8 cellular contexts compared by ENCODE assay signal in genomic region chr3:169041677-169042171, GRCh38.
DNase-seq lines count a peak whose midpoint lies in the region; ATAC-seq, FAIRE-seq and TF ChIP-seq lines count a peak whose summit lies in the region.

No MANE protein-coding gene starts in this region.

- WGBS in upper lobe of left lung, 2 donors: 41 to 51% methylated on average over 5 of the region's 5 CpGs

- no peaks in the 10 kb centered on the region for H3K36me3 ChIP-seq in upper lobe of left lung

- no peaks in the 10 kb centered on the region for H3K27me3 ChIP-seq in upper lobe of left lung

- no peak overlapping the region for H3K27ac ChIP-seq in upper lobe of left lung

- peak in 5 of 6 experiments; percentile 23 to 56 (median 37) for TF ChIP-seq CTCF in upper lobe of left lung (IDR thresholded peaks at IDR 0.05)

- intact Hi-C loops in left cardiac atrium (cut with DNase I): loop anchor here in 1 of 2 donors (5.0 kb wide), 1 partner anchor 626 kb away; no protein-coding TSS in a partner anchor

- no peaks in the 10 kb centered on the region for H3K9me3 ChIP-seq in upper lobe of left lung

- in situ Hi-C loops in ACHN (cut with HindIII; ENCODE audit: low pct_ligation_motif_present, low pct_unique_long_range_greater_than_20kb, low sequenced_read_pairs): no loop called here

- H3K4me3 ChIP-seq in upper lobe of left lung: no peak overlapping the region

- H3K4me1 ChIP-seq in upper lobe of left lung: peaks cover 0 to 6% (median 1%) of the 10 kb centered on the region in 4 donors

- peak; percentile 51 for ATAC-seq in HG03175 (IDR thresholded peaks at IDR 0.05; ENCODE audit: unreplicated experiment)
- ATAC-seq in left cardiac atrium: peak; percentile 40 to 65
- ATAC-seq in upper lobe of left lung (ENCODE audit: low FRiP score in 2 of 2): peak in 1 of 2 donors; percentile 73
- ATAC-seq in GM18498 (IDR thresholded peaks at IDR 0.05; ENCODE audit: unreplicated experiment): no peak
- ATAC-seq in GM21737 (IDR thresholded peaks at IDR 0.05; ENCODE audit: unreplicated experiment): no peak

- no peak for TF ChIP-seq EP300 in upper lobe of left lung (IDR thresholded peaks at IDR 0.05)

- peak; percentile 73 for DNase-seq in ACHN
- no peak for DNase-seq in left cardiac atrium
- DNase-seq in upper lobe of left lung: no peak
- DNase-seq in GM19239 (ENCODE audit: insufficient read length, low spot score): no peak

- FAIRE-seq in TTC549 (lab: Jason Lieb, UNC) (peak; percentile 45), GM19239 (lab: Jason Lieb, UNC) (no peak)

- TF ChIP-seq POLR2A in upper lobe of left lung (IDR thresholded peaks at IDR 0.05): no peak

Comparison
In these comparisons a context has a peak if more than half of its experiments do, and no peak if none do; other contexts are left out.
1. ATAC-seq: peak in HG03175 (single experiment) and left cardiac atrium (2 of 2); none in GM18498 (single experiment) and GM21737 (single experiment).